Comparison of ENCODE assay signal across 14 cellular contexts in the genomic region with DNA sequence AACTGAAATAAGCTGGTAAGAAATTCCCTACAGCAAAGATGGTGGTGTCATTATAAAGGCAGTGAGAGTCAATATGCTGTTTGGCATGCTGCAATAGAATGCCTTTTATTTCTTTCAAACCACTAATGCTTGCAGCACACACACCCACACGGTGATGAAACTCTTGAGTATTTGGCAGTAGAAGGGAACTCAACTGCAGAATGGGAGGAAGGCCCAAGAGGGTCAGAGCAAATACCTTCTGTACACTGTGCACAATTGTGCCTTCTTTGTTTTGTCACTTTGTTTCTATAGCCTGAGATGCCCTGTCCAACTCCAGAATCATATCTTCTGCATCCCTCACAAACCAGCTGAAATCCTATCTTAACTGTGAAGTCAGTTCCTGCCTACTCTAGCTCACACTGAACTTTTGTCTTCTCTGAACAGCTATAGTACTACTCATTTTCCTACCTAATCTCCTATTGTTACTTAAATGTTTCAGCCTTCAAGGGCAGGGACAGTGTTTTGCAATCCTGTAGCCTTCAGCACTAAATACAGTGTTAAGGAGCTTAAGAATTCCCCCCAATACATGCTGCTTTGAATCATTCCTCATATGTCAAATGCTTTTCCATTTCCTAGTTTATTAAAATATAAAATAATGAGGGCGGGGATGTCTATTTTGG. TPM values are rescaled to one million over a fixed set of nuclear protein-coding genes. Genes with fewer than 3 reads are reported as not detected.
A peak's percentile ranks its signal among the peaks of the same experiment; 100 is the strongest.
DNase-seq lines count a peak whose midpoint lies in the region; ATAC-seq, FAIRE-seq and TF ChIP-seq lines count a peak whose summit lies in the region.
"Had no signal": no experiment of that assay in that cellular context is flagged by ENCODE, and none has a peak within 500 bp of the region (broad histone marks: within the 10 kb centered on the region; RNA-seq: fewer than 3 reads in every experiment).

No MANE protein-coding gene starts in this region.

- H3K4me1 Mint-ChIP-seq in stimulated activated naive B cell treated with anti-CD40 and anti-IgM and Interleukin-4, amounts not matched to agents 10 μg/mL and 1 μg/mL and 100 μg/mL, for 72 hours = no peaks in the 10 kb centered on the region

- in situ Hi-C loops in HAP-1 (cut with MboI; ENCODE audit: low sequenced_read_pairs) (no loop called here), mammary epithelial cell (cut with MboI; ENCODE audit: low sequenced_read_pairs in 2 of 2) (no loop called here)

- H3K4me2 ChIP-seq in mammary epithelial cell (ENCODE audit: insufficient read depth, low read depth, low read length) = no peak overlapping the region
- H3K4me2 ChIP-seq in hepatocyte = no peak overlapping the region

- ATAC-seq in left lung (peak; percentile 91), left colon (no peak)
- no peak for ATAC-seq in stimulated activated naive B cell treated with anti-CD40 and anti-IgM and Interleukin-4, amounts not matched to agents 10 μg/mL and 1 μg/mL and 100 μg/mL, for 72 hours (replicated peaks)
- ATAC-seq: activated T-cell treated with anti-CD3 and anti-CD28 coated beads, Interleukin-2, amount 50 U/mL, for 4 hours had no signal

- peak overlapping the region; percentile 39 for H3K27ac ChIP-seq in ACC112 (ENCODE audit: low read depth, low read length)
- H3K27ac ChIP-seq in mammary epithelial cell (ENCODE audit: insufficient read depth, low read depth, low read length) = no peak overlapping the region
- H3K27ac ChIP-seq in left lung = peak overlapping the region; percentile 31 to 54
- no peak overlapping the region for H3K27ac ChIP-seq in hepatocyte
- H3K27ac ChIP-seq: cardiac muscle cell, spleen had no signal

- no peaks in the 10 kb centered on the region for H3K79me2 ChIP-seq in ACC112 (ENCODE audit: control insufficient read depth, insufficient read depth, low read length, unreplicated experiment)
- peaks cover 37% of the 10 kb centered on the region for H3K79me2 ChIP-seq in mammary epithelial cell (ENCODE audit: insufficient read depth, low read length)
- H3K79me2 ChIP-seq in hepatocyte = peaks cover 1% of the 10 kb centered on the region

- no peak overlapping the region for H3K4me3 Mint-ChIP-seq in stimulated activated naive B cell treated with anti-CD40 and anti-IgM and Interleukin-4, amounts not matched to agents 10 μg/mL and 1 μg/mL and 100 μg/mL, for 72 hours
- H3K4me3 Mint-ChIP-seq: activated T-cell treated with anti-CD3 and anti-CD28 coated beads, Interleukin-2, amount 50 U/mL, for 4 hours had no signal

- no peak overlapping the region for H2AFZ ChIP-seq in ACC112 (ENCODE audit: low read length, unreplicated experiment)
- H2AFZ ChIP-seq in mammary epithelial cell (ENCODE audit: low read depth, low read length) = no peak overlapping the region
- no peak overlapping the region for H2AFZ ChIP-seq in hepatocyte

- H3K4me1 ChIP-seq in ACC112 (ENCODE audit: control insufficient read depth, insufficient read depth, low read length, unreplicated experiment) (peaks cover 18% of the 10 kb centered on the region), HAP-1 (peaks cover 27% of the 10 kb centered on the region), mammary epithelial cell (ENCODE audit: insufficient read depth, low read length) (peaks cover 31% of the 10 kb centered on the region), left lung (peaks cover 2 to 15% of the 10 kb centered on the region in 2 donors), hepatocyte (ENCODE audit: insufficient read depth) (no peaks in the 10 kb centered on the region)
- H3K4me1 ChIP-seq: BE2C, spleen had no signal

- intact Hi-C loops in mammary epithelial cell (cut with micrococcal nuclease) = no loop called here
- intact Hi-C loops in left lung (cut with DNase I) = no loop called here
- intact Hi-C loops in left colon (cut with DNase I, micrococcal nuclease) = no loop called here

- BruUV-seq in mammary epithelial cell (replicated peaks; lab: Mats Ljungman, UMichigan) = no TSS peak

- H3K36me3 ChIP-seq in ACC112 (ENCODE audit: insufficient read depth, low read length) (peaks cover 35% of the 10 kb centered on the region), HAP-1 (replicated peaks) (peaks cover 72% of the 10 kb centered on the region), mammary epithelial cell (ENCODE audit: insufficient read depth, low read length) (peaks cover 27% of the 10 kb centered on the region), left lung (peaks cover 0 to 99% of the 10 kb centered on the region in 2 donors), hepatocyte (replicated peaks; ENCODE audit: insufficient read depth, low read depth) (no peaks in the 10 kb centered on the region)

- H3K4me3 ChIP-seq in ACC112 (ENCODE audit: low read depth, low read length) (no peak overlapping the region), HAP-1 (no peak overlapping the region), mammary epithelial cell (replicated peaks in 1 of 3; ENCODE audit: insufficient read depth in 1 of 3, low read depth in 2 of 3, low read length in 3 of 3) (no peak overlapping the region), left lung (no peak overlapping the region), hepatocyte (no peak overlapping the region)
- H3K4me3 ChIP-seq: cardiac muscle cell, spleen had no signal

- dilution Hi-C loops in mammary epithelial cell (cut with HindIII; ENCODE audit: low sequenced_read_pairs) = no loop called here

- no peaks in the 10 kb centered on the region for H3K27me3 ChIP-seq in ACC112 (ENCODE audit: insufficient read depth, low read length)
- H3K27me3 ChIP-seq in HAP-1 (ENCODE audit: low read depth) = no peaks in the 10 kb centered on the region
- no peaks in the 10 kb centered on the region for H3K27me3 ChIP-seq in mammary epithelial cell (ENCODE audit: insufficient read depth, low read length)
- no peaks in the 10 kb centered on the region for H3K27me3 ChIP-seq in left lung
- no peaks in the 10 kb centered on the region for H3K27me3 ChIP-seq in hepatocyte
- H3K27me3 ChIP-seq: BE2C, cardiac muscle cell, spleen had no signal

- WGBS in mammary epithelial cell (ENCODE audit: low coverage, missing lambda C conversion rate) = 50% methylated on average over 2 of the region's 2 CpGs
- 93% methylated on average over 2 of the region's 2 CpGs for WGBS in hepatocyte (ENCODE audit: low lambda C conversion rate, missing lambda C conversion rate)

- peaks cover 46 to 65% of the 10 kb centered on the region in 2 donors for H3K36me3 Mint-ChIP-seq in stimulated activated naive B cell treated with anti-CD40 and anti-IgM and Interleukin-4, amounts not matched to agents 10 μg/mL and 1 μg/mL and 100 μg/mL, for 72 hours

- H3K27me3 Mint-ChIP-seq in stimulated activated naive B cell treated with anti-CD40 and anti-IgM and Interleukin-4, amounts not matched to agents 10 μg/mL and 1 μg/mL and 100 μg/mL, for 72 hours = no peaks in the 10 kb centered on the region

- H3K27ac Mint-ChIP-seq in stimulated activated naive B cell treated with anti-CD40 and anti-IgM and Interleukin-4, amounts not matched to agents 10 μg/mL and 1 μg/mL and 100 μg/mL, for 72 hours = no peak overlapping the region

- FAIRE-seq in GM19239 (lab: Jason Lieb, UNC) = no peak
- FAIRE-seq: keratinocyte had no signal

- CTCF ChIA-PET in mammary epithelial cell (lab: Charles Lee; ENCODE audit: low non-redundant PET) = no interaction called here

- H3K9me3 ChIP-seq in HAP-1 (no peaks in the 10 kb centered on the region), mammary epithelial cell (replicated peaks; ENCODE audit: insufficient read depth, low read length) (no peaks in the 10 kb centered on the region), left lung (no peaks in the 10 kb centered on the region), hepatocyte (ENCODE audit: low read depth) (no peaks in the 10 kb centered on the region)
- H3K9me3 ChIP-seq: BE2C, spleen had no signal

- no peaks in the 10 kb centered on the region for H3K9me3 Mint-ChIP-seq in stimulated activated naive B cell treated with anti-CD40 and anti-IgM and Interleukin-4, amounts not matched to agents 10 μg/mL and 1 μg/mL and 100 μg/mL, for 72 hours

- H3K9ac ChIP-seq in mammary epithelial cell (ENCODE audit: insufficient read depth, low read length) = no peak overlapping the region

- H4K20me1 ChIP-seq in mammary epithelial cell (ENCODE audit: insufficient read depth, low read length) = no peaks in the 10 kb centered on the region
- H4K20me1 ChIP-seq in hepatocyte (ENCODE audit: insufficient read depth, poor library complexity, severe bottlenecking) = no peaks in the 10 kb centered on the region

- no peaks in the 10 kb centered on the region for H3K9me2 ChIP-seq in hepatocyte (replicated peaks; ENCODE audit: insufficient read depth)

- peak; percentile 34 to 80 for DNase-seq in HAP-1 (ENCODE audit: low spot score in 2 of 2)
- peak; percentile 41 for DNase-seq in mammary epithelial cell
- DNase-seq in left lung = no peak
- no peak for DNase-seq in left colon
- no peak for DNase-seq in stimulated activated naive B cell treated with anti-CD40 and anti-IgM and Interleukin-4, amounts not matched to agents 10 μg/mL and 1 μg/mL and 100 μg/mL, for 72 hours
- DNase-seq in hepatocyte (ENCODE audit: low spot score) = no peak
- DNase-seq in GM19239 (ENCODE audit: insufficient read length, low spot score) = no peak
- DNase-seq: activated T-cell treated with anti-CD3 and anti-CD28 coated beads, Interleukin-2, amount 50 U/mL, for 4 hours; BE2C; NCI-H345; spleen had no signal

- TF ChIP-seq CTCF in mammary epithelial cell (conservative IDR thresholded peaks at IDR 0.05 in 1 of 2, IDR thresholded peaks at IDR 0.05 in 1 of 2; ENCODE audit: extremely low read depth in 1 of 2, insufficient read depth in 1 of 2, low read depth in 1 of 2, low read length in 2 of 2) = no peak
- TF ChIP-seq CTCF in left lung (IDR thresholded peaks at IDR 0.05) = no peak
- no peak for TF ChIP-seq CTCF in hepatocyte (IDR thresholded peaks at IDR 0.05; ENCODE audit: poor library complexity)

RNA-seq across cellular contexts. Expression of gene MMS19, which starts 22.2 kb away (rescaled TPM):
- 10 to 100 TPM; 69.7 to 74.2 TPM for total RNA-seq in mammary epithelial cell
- polyA plus RNA-seq in mammary epithelial cell = 86.2 TPM
- polyA minus RNA-seq in mammary epithelial cell = 104 TPM
- 10 to 100 TPM; 60.1 to 60.7 TPM for total RNA-seq in left lung
- total RNA-seq in left colon = 10 to 100 TPM; 38.9 to 42.3 TPM
- 68.6 and 73.6 TPM in 2 replicates for total RNA-seq in hepatocyte
- 58.4 and 59.8 TPM in 2 replicates for polyA plus RNA-seq in hepatocyte

RNA-seq across cellular contexts. Expression of gene UBTD1, which starts 22.7 kb away (rescaled TPM):
- total RNA-seq in mammary epithelial cell (10 to 100 TPM; 21.4 to 30.0 TPM), left lung (10 to 100 TPM; 30.4 to 41.0 TPM), left colon (1 to 10 TPM; 1.8 to 2.4 TPM), hepatocyte (12.8 and 20.6 TPM in 2 replicates)
- polyA plus RNA-seq in mammary epithelial cell (27.4 TPM), hepatocyte (37.0 and 37.1 TPM in 2 replicates)
- 12.2 TPM for polyA minus RNA-seq in mammary epithelial cell

RNA-seq across cellular contexts. Expression of gene ZDHHC16, which starts 30.1 kb away (rescaled TPM):
- total RNA-seq in mammary epithelial cell (10 to 100 TPM; 46.3 to 61.3 TPM), left lung (10 to 100 TPM; 61.5 to 65.2 TPM), left colon (10 to 100 TPM; 29.1 to 31.5 TPM), hepatocyte (54.4 and 57.0 TPM in 2 replicates)
- polyA plus RNA-seq in mammary epithelial cell (85.7 TPM), hepatocyte (81.9 and 86.8 TPM in 2 replicates)
- 161 TPM for polyA minus RNA-seq in mammary epithelial cell

RNA-seq across cellular contexts. Expression of gene EXOSC1, which starts 30.3 kb away (rescaled TPM):
- 10 to 100 TPM; 35.8 to 37.0 TPM for total RNA-seq in mammary epithelial cell
- 43.2 TPM for polyA plus RNA-seq in mammary epithelial cell
- polyA minus RNA-seq in mammary epithelial cell = 28.6 TPM
- 10 to 100 TPM; 27.2 to 30.4 TPM for total RNA-seq in left lung
- 10 to 100 TPM; 21.7 to 22.6 TPM for total RNA-seq in left colon
- 34.7 and 40.0 TPM in 2 replicates for total RNA-seq in hepatocyte
- polyA plus RNA-seq in hepatocyte = 39.1 and 51.7 TPM in 2 replicates

RNA-seq across cellular contexts. Expression of gene PGAM1, which starts 50.1 kb away (rescaled TPM):
- total RNA-seq in mammary epithelial cell (100 to 1,000 TPM; 380 to 517 TPM), left lung (100 to 1,000 TPM; 209 to 236 TPM), left colon (100 to 1,000 TPM; 216 to 249 TPM), hepatocyte (204 and 214 TPM in 2 replicates)
- polyA plus RNA-seq in mammary epithelial cell (977 TPM), hepatocyte (239 and 254 TPM in 2 replicates)
- polyA minus RNA-seq in mammary epithelial cell = 666 TPM

Comparison
In these comparisons a context has a peak if more than half of its experiments do, and no peak if none do; other contexts are left out.
1. H3K27ac ChIP-seq: peak in ACC112 (single experiment) and left lung (2 of 2); none in mammary epithelial cell (single experiment) and hepatocyte (single experiment).
2. DNase-seq: peak in HAP-1 (2 of 2) and mammary epithelial cell (single experiment); none in left lung (0 of 2), left colon (0 of 2), stimulated activated naive B cell treated with anti-CD40 and anti-IgM and Interleukin-4, amounts not matched to agents 10 μg/mL and 1 μg/mL and 100 μg/mL, for 72 hours (single experiment), hepatocyte (single experiment) and GM19239 (single experiment).